ENCODE assay signal across 1 cellular context in genomic region chr7:94655884-94656657, GRCh38.
TF ChIP-seq lines count a peak whose summit lies in the region.

Gene SGCE, minus strand, starts transcription at chr7:94656133. Its CDS starts 35 bp downstream, at chr7:94656098.

TF ChIP-seq in HEK293, 187 proteins besides CTCF, POLR2A, EP300 and RAD21 (continued from another document and continues in another):
- TF ChIP-seq TSHZ1 (tag by site-specific recombination; IDR thresholded peaks at IDR 0.05; ENCODE audit: borderline replicate concordance) (0 out of 2 replicates have a peak, but pooled peaks have one; percentile 33), ZBTB11 (tag by site-specific recombination; conservative IDR thresholded peaks at IDR 0.05; ENCODE audit: low read depth) (peak; percentile 31; the same call in 1 of the 2 replicates), GLIS2 (tag by site-specific recombination; IDR thresholded peaks at IDR 0.05) (peak; percentile 63), ZNF561 (tag by site-specific recombination; IDR thresholded peaks at IDR 0.05; ENCODE audit: borderline replicate concordance) (peak; percentile 63), ZNF148 (tag by site-specific recombination; IDR thresholded peaks at IDR 0.05; ENCODE audit: borderline replicate concordance) (no peak), SP2 (tag by site-specific recombination; IDR thresholded peaks at IDR 0.05) (peak; percentile 33; the same call in 1 of the 2 replicates), ZBTB44 (tag by site-specific recombination; IDR thresholded peaks at IDR 0.05) (no peak), ZBTB10 (tag by site-specific recombination; IDR thresholded peaks at IDR 0.05) (peak; percentile 91; the same call in 1 of the 2 replicates), ZNF558 (tag by site-specific recombination; IDR thresholded peaks at IDR 0.05) (no peak), SETDB1 (IDR thresholded peaks at IDR 0.05; ENCODE audit: insufficient read length, low read length) (no peak), ZNF24 (tag by site-specific recombination; IDR thresholded peaks at IDR 0.05) (no peak; the same call in 1 of the 2 replicates), ZNF664 (tag by site-specific recombination; IDR thresholded peaks at IDR 0.05) (no peak), ZSCAN18 (tag by site-specific recombination; IDR thresholded peaks at IDR 0.05) (no peak), ZSCAN23 (tag by site-specific recombination; IDR thresholded peaks at IDR 0.05) (0 out of 2 replicates have a peak, but pooled peaks have one; percentile 56), KLF8 (tag by site-specific recombination; IDR thresholded peaks at IDR 0.05) (peak; percentile 65), ZNF747 (tag by site-specific recombination; IDR thresholded peaks at IDR 0.05) (no peak), ZNF571 (tag by site-specific recombination; IDR thresholded peaks at IDR 0.05) (no peak), ZNF211 (tag by site-specific recombination; IDR thresholded peaks at IDR 0.05; ENCODE audit: low read depth) (no peak), ZNF560 (tag by site-specific recombination; IDR thresholded peaks at IDR 0.05; ENCODE audit: borderline replicate concordance) (no peak), BCL11A (tag by site-specific recombination; IDR thresholded peaks at IDR 0.05; ENCODE audit: low read depth) (0 out of 2 replicates have a peak, but pooled peaks have one; percentile 43), HOXA7 (CRISPR knock-in tag; IDR thresholded peaks at IDR 0.05; ENCODE audit: borderline replicate concordance) (no peak), ZNF121 (tag by site-specific recombination; IDR thresholded peaks at IDR 0.05) (peak; percentile 62; the same call in 1 of the 2 replicates), ZNF76 (tag by site-specific recombination; IDR thresholded peaks at IDR 0.05; ENCODE audit: borderline replicate concordance, low read depth) (peak; percentile 71; the same call in 1 of the 2 replicates), ZNF513 (tag by site-specific recombination; IDR thresholded peaks at IDR 0.05) (no peak), ZNF202 (tag by site-specific recombination; IDR thresholded peaks at IDR 0.05; ENCODE audit: borderline replicate concordance) (no peak), ZNF600 (tag by site-specific recombination; IDR thresholded peaks at IDR 0.05) (peak; percentile 75), ZSCAN30 (tag by site-specific recombination; IDR thresholded peaks at IDR 0.05) (no peak; the same call in 1 of the 2 replicates), ZNF610 (tag by site-specific recombination; IDR thresholded peaks at IDR 0.05; ENCODE audit: borderline replicate concordance) (peak; percentile 51; the same call in 1 of the 2 replicates), ZNF704 (tag by site-specific recombination; IDR thresholded peaks at IDR 0.05) (no peak), ELK4 (IDR thresholded peaks at IDR 0.05; ENCODE audit: borderline replicate concordance, low read depth, low read length) (no peak), ZNF549 (tag by site-specific recombination; IDR thresholded peaks at IDR 0.05) (no peak), GFI1B (tag by site-specific recombination; IDR thresholded peaks at IDR 0.05) (no peak), ZNF701 (tag by site-specific recombination; IDR thresholded peaks at IDR 0.05) (no peak), ZNF146 (tag by site-specific recombination; IDR thresholded peaks at IDR 0.05) (no peak; the same call in 1 of the 2 replicates), ZNF777 (tag by site-specific recombination; IDR thresholded peaks at IDR 0.05; ENCODE audit: borderline replicate concordance) (no peak; the same call in 1 of the 2 replicates), ZBTB48 (tag by site-specific recombination; IDR thresholded peaks at IDR 0.05) (no peak), OSR2 (tag by site-specific recombination; IDR thresholded peaks at IDR 0.05) (no peak), ZNF521 (tag by site-specific recombination; IDR thresholded peaks at IDR 0.05) (no peak), ZNF292 (tag by site-specific recombination; IDR thresholded peaks at IDR 0.05; ENCODE audit: borderline replicate concordance, low read depth) (no peak), ZNF530 (tag by site-specific recombination; IDR thresholded peaks at IDR 0.05; ENCODE audit: low read depth) (no peak), ZBTB7A (tag by site-specific recombination; IDR thresholded peaks at IDR 0.05; ENCODE audit: low read depth) (peak; percentile 92), WT1 (tag by site-specific recombination; IDR thresholded peaks at IDR 0.05) (peak; percentile 75), ZFHX2 (tag by site-specific recombination; conservative IDR thresholded peaks at IDR 0.05) (peak; percentile 47; the same call in 1 of the 2 replicates)
